23 cellular contexts compared by ENCODE assay signal in genomic region chr12:38161123-38162000, GRCh38.
DNase-seq lines count a peak whose midpoint lies in the region; ATAC-seq and TF ChIP-seq lines count a peak whose summit lies in the region.
"Had no signal": no experiment of that assay in that cellular context is flagged by ENCODE, and none has a peak within 500 bp of the region (broad histone marks: within the 10 kb centered on the region; RNA-seq: fewer than 3 reads in every experiment).

No MANE protein-coding gene starts in this region.

- peaks cover 26% of the 10 kb centered on the region for H3K9me3 Mint-ChIP-seq in osteocyte (ENCODE audit: unreplicated experiment)

- TF ChIP-seq CTCF in esophagus muscularis mucosa (IDR thresholded peaks at IDR 0.05) (no peak), osteocyte (IDR thresholded peaks at IDR 0.05) (no peak)

- H3K36me3 ChIP-seq in H7 (replicated peaks; ENCODE audit: control insufficient read depth, insufficient read depth, low read length) = no peaks in the 10 kb centered on the region
- H3K36me3 ChIP-seq in esophagus muscularis mucosa = no peaks in the 10 kb centered on the region
- H3K36me3 ChIP-seq: SJCRH30 had no signal

- no peak overlapping the region for H3K4me3 Mint-ChIP-seq in osteocyte (ENCODE audit: unreplicated experiment)
- H3K4me3 Mint-ChIP-seq: CD8-positive, alpha-beta T cell; HFFc6 had no signal

- intact Hi-C loops in esophagus muscularis mucosa (cut with DNase I) = no loop called here

- H3K27ac ChIP-seq in esophagus muscularis mucosa (replicated peaks in 1 of 4) = no peak overlapping the region
- H3K27ac ChIP-seq: 22Rv1, PC-9, SJCRH30 had no signal

- no peaks in the 10 kb centered on the region for H3K27me3 Mint-ChIP-seq in osteocyte (ENCODE audit: unreplicated experiment)

- H3K4me3 ChIP-seq in H7 (ENCODE audit: insufficient read depth, low read depth, low read length) (no peak overlapping the region), esophagus muscularis mucosa (no peak overlapping the region)
- H3K4me3 ChIP-seq: PC-9, SJCRH30 had no signal

- H3K27me3 ChIP-seq in H7 (ENCODE audit: control insufficient read depth, insufficient read depth, low read length) = no peaks in the 10 kb centered on the region
- no peaks in the 10 kb centered on the region for H3K27me3 ChIP-seq in esophagus muscularis mucosa

- DNase-seq in DMS 273 (lab: John Stamatoyannopoulos, UW; ENCODE audit: unreplicated experiment) (peak; percentile 8), DMS 273 treated with DMSO at 0.1 percent for 48 hours (lab: John Stamatoyannopoulos, UW) (no peak), H7 (peak; percentile 6), esophagus muscularis mucosa (ENCODE audit: extremely low spot score) (peak; percentile 84), osteocyte (ENCODE audit: extremely low spot score, unreplicated experiment) (peak; percentile 82), A172 (ENCODE audit: low spot score) (no peak)
- DNase-seq: AML-193; C1 segment of cervical spinal cord; CD8-positive, alpha-beta T cell; DMS79; H9; HFFc6; KBM-7; NCI-H1092; NCI-H1436; NCI-H187 treated with DMSO at 0.1 percent for 48 hours; NCI-H2107; NCI-H69; PC-9; SJCRH30 had no signal

- ATAC-seq in GM21515 (IDR thresholded peaks at IDR 0.05; ENCODE audit: unreplicated experiment) (no peak), GM18870 (IDR thresholded peaks at IDR 0.05; ENCODE audit: unreplicated experiment) (no peak)
- ATAC-seq: CD8-positive, alpha-beta T cell had no signal

- 86% methylated on average over 23 of the region's 38 CpGs for WGBS in esophagus muscularis mucosa

- no peaks in the 10 kb centered on the region for H3K36me3 Mint-ChIP-seq in osteocyte (ENCODE audit: unreplicated experiment)
- H3K36me3 Mint-ChIP-seq: CD8-positive, alpha-beta T cell had no signal

- no peaks in the 10 kb centered on the region for H3K4me1 ChIP-seq in esophagus muscularis mucosa
- H3K4me1 ChIP-seq: SJCRH30 had no signal

- TF ChIP-seq EP300 in esophagus muscularis mucosa (IDR thresholded peaks at IDR 0.05) = no peak

- peaks cover 0 to 7% (median 3%) of the 10 kb centered on the region in 4 donors for H3K9me3 ChIP-seq in esophagus muscularis mucosa
- H3K9me3 ChIP-seq: SJCRH30 had no signal

- no peak overlapping the region for H3K27ac Mint-ChIP-seq in osteocyte (ENCODE audit: unreplicated experiment)
- H3K27ac Mint-ChIP-seq: CD8-positive, alpha-beta T cell; H9; HFFc6 had no signal

- no peaks in the 10 kb centered on the region for H3K4me1 Mint-ChIP-seq in osteocyte (ENCODE audit: unreplicated experiment)
- H3K4me1 Mint-ChIP-seq: H9 had no signal

- TF ChIP-seq POLR2A in esophagus muscularis mucosa (IDR thresholded peaks at IDR 0.05; ENCODE audit: low read depth) = no peak

Comparison
In these comparisons a context has a peak if more than half of its experiments do, and no peak if none do; other contexts are left out.
1. DNase-seq: peak in DMS 273 (single experiment), H7 (single experiment), esophagus muscularis mucosa (single experiment) and osteocyte (single experiment); none in DMS 273 treated with DMSO at 0.1 percent for 48 hours (single experiment) and A172 (single experiment).